ENCODE assay signal across 8 cellular contexts in genomic region chr9:22119537-22120167, GRCh38.
DNase-seq lines count a peak whose midpoint lies in the region; ATAC-seq and TF ChIP-seq lines count a peak whose summit lies in the region.

No MANE protein-coding gene starts in this region.

- ATAC-seq in GM21390 (IDR thresholded peaks at IDR 0.05; ENCODE audit: unreplicated experiment) = peak; percentile 73

- H3K4me3 ChIP-seq in epithelial cell of esophagus (ENCODE audit: low read length) = no peak overlapping the region
- no peak overlapping the region for H3K4me3 ChIP-seq in effector memory CD4-positive, alpha-beta T cell (ENCODE audit: insufficient read depth, low read depth, low read length, poor library complexity, severe bottlenecking)

- H3K36me3 Mint-ChIP-seq in progenitor cell of endocrine pancreas (ENCODE audit: insufficient read depth) = peaks cover 2% of the 10 kb centered on the region

- H3K27me3 Mint-ChIP-seq in progenitor cell of endocrine pancreas = peaks cover 3% of the 10 kb centered on the region

- no peaks in the 10 kb centered on the region for H3K27me3 ChIP-seq in effector memory CD4-positive, alpha-beta T cell (replicated peaks; ENCODE audit: control insufficient read depth, insufficient read depth, low read length, poor library complexity, severe bottlenecking)

- H3K4me1 ChIP-seq in effector memory CD4-positive, alpha-beta T cell (ENCODE audit: control insufficient read depth, insufficient read depth, low read length, poor library complexity, severe bottlenecking) = no peaks in the 10 kb centered on the region

- peaks cover 23% of the 10 kb centered on the region for H3K4me1 Mint-ChIP-seq in progenitor cell of endocrine pancreas (ENCODE audit: low read depth)

- no peak overlapping the region for H3K27ac ChIP-seq in effector memory CD4-positive, alpha-beta T cell (ENCODE audit: insufficient read depth, low read length, poor library complexity, severe bottlenecking)

- DNase-seq in GM10266 (ENCODE audit: extremely low spot score) (peak; percentile 12), NCI-H2227 treated with DMSO at 0.1 percent for 48 hours (lab: John Stamatoyannopoulos, UW) (peak; percentile 38), epithelial cell of esophagus (ENCODE audit: low read depth) (peak; percentile 78), progenitor cell of endocrine pancreas (ENCODE audit: low spot score, unreplicated experiment) (no peak)
- DNase-seq in activated CD8-positive, alpha-beta memory T cell treated with anti-CD3 and anti-CD28 coated beads for 24 hours = no peak
- DNase-seq in effector memory CD4-positive, alpha-beta T cell = no peak
- no peak for DNase-seq in stimulated activated CD4-positive, alpha-beta T cell treated with anti-CD3 and anti-CD28 coated beads, Interleukin-15, amount 100 ng/mL, for 24 hours

- TF ChIP-seq CTCF in GM10266 (IDR thresholded peaks at IDR 0.05; ENCODE audit: control insufficient read depth, insufficient read depth, low read depth, missing control alignments) (peak; percentile 45), epithelial cell of esophagus (IDR thresholded peaks at IDR 0.05; ENCODE audit: insufficient read depth, low read depth, low read length, missing control alignments) (peak; percentile 74), progenitor cell of endocrine pancreas (IDR thresholded peaks at IDR 0.05; ENCODE audit: unreplicated experiment) (peak; percentile 53)

- peaks cover 18% of the 10 kb centered on the region for H3K9me3 Mint-ChIP-seq in progenitor cell of endocrine pancreas (ENCODE audit: low read depth)

- no peaks in the 10 kb centered on the region for H3K9me3 ChIP-seq in effector memory CD4-positive, alpha-beta T cell (ENCODE audit: control insufficient read depth, low read length)

- H3K27ac Mint-ChIP-seq in progenitor cell of endocrine pancreas = no peak overlapping the region

- H3K36me3 ChIP-seq in effector memory CD4-positive, alpha-beta T cell (ENCODE audit: control insufficient read depth, insufficient read depth, low read length) = no peaks in the 10 kb centered on the region

- H3K4me3 Mint-ChIP-seq in progenitor cell of endocrine pancreas (ENCODE audit: low read depth) = no peak overlapping the region

Comparison
In these comparisons a context has a peak if more than half of its experiments do, and no peak if none do; other contexts are left out.
1. DNase-seq: peak in GM10266 (single experiment), NCI-H2227 treated with DMSO at 0.1 percent for 48 hours (single experiment) and epithelial cell of esophagus (single experiment); none in progenitor cell of endocrine pancreas (single experiment), activated CD8-positive, alpha-beta memory T cell treated with anti-CD3 and anti-CD28 coated beads for 24 hours (single experiment), effector memory CD4-positive, alpha-beta T cell (0 of 3) and stimulated activated CD4-positive, alpha-beta T cell treated with anti-CD3 and anti-CD28 coated beads, Interleukin-15, amount 100 ng/mL, for 24 hours (single experiment).
2. Peak in every context shown above with its lines, with median percentiles within 50 percentile points of each other: CTCF ChIP-seq.